ENCODE assay signal across 27 cellular contexts in the genomic region with DNA sequence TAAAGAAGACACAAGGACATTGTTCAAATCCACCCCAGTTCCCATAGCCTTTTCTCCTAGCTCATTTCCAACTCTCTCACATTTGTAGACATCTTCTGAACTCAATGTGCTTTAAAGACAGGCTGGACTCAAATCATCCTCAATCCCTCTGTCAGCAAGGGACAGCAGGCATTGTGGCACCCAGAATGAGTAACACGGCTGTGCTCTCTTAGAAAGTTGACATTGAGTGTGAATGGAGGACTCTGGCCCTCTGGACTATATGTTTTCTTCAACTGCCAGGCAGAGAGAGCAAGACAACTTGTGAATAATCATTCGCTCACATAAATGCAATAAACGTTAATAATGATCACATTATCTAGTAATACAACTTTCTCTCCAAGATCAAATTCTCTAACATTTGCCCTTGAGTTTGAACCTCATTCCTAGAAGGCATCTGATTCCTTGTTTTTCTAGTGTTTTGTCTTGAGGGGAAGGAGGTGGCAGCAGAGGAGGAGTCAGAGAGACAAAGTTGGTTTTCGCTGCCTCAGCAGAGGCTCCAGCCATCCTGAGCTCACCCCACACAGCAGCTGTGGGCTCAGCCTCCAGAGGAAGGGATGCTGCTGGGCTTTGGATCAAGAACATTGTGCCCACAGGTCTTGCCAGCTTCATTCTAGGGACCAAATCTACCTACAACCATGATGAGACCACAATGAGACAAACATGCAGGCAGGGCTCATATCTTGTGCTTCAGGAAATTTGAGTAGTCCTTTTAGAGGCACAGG.
A peak's percentile ranks its signal among the peaks of the same experiment; 100 is the strongest.
DNase-seq lines count a peak whose midpoint lies in the region; ATAC-seq, FAIRE-seq and TF ChIP-seq lines count a peak whose summit lies in the region.
"Had no signal": no experiment of that assay in that cellular context is flagged by ENCODE, and none has a peak within 500 bp of the region (broad histone marks: within the 10 kb centered on the region; RNA-seq: fewer than 3 reads in every experiment).

No MANE protein-coding gene starts in this region.

- H3K36me3 ChIP-seq in HEK293 (ENCODE audit: control insufficient read depth in 2 of 2, insufficient read depth in 1 of 2, low read length in 2 of 2) (no peaks in the 10 kb centered on the region), keratinocyte (ENCODE audit: control insufficient read depth in 2 of 2, extremely low read depth in 1 of 2, insufficient read depth in 2 of 2, low read length in 2 of 2) (peaks cover 17 to 46% of the 10 kb centered on the region in 2 experiments), gastrocnemius medialis (no peaks in the 10 kb centered on the region), H7 (replicated peaks; ENCODE audit: control insufficient read depth, insufficient read depth, low read length) (no peaks in the 10 kb centered on the region), brain microvascular endothelial cell (replicated peaks) (peaks cover 6% of the 10 kb centered on the region)
- H3K36me3 ChIP-seq: pancreas, suprapubic skin had no signal

- peaks cover 1% of the 10 kb centered on the region for H3K4me1 ChIP-seq in HEK293 (ENCODE audit: control insufficient read depth, insufficient read depth, low read length)
- H3K4me1 ChIP-seq in keratinocyte (ENCODE audit: control insufficient read depth, extremely low read depth, insufficient read depth, low read length) = peaks cover 87% of the 10 kb centered on the region
- peaks cover 83 to 90% of the 10 kb centered on the region in 2 donors for H3K4me1 ChIP-seq in gastrocnemius medialis

- peaks cover 40% of the 10 kb centered on the region for H3K9me1 ChIP-seq in keratinocyte (ENCODE audit: control insufficient read depth, extremely low read depth, insufficient read depth, low read length)

- intact Hi-C loops in gastrocnemius medialis (cut with DNase I; ENCODE audit: low total_unique reads) = no loop called here

- H2AFZ ChIP-seq in keratinocyte (ENCODE audit: control insufficient read depth, low read length) = no peak overlapping the region

- H3K4me2 ChIP-seq in keratinocyte (ENCODE audit: control insufficient read depth, extremely low read depth, insufficient read depth, low read depth, low read length) = no peak overlapping the region

- no peak overlapping the region for H3K9ac ChIP-seq in keratinocyte (ENCODE audit: control insufficient read depth, extremely low read depth, insufficient read depth, low read length)
- H3K9ac ChIP-seq: BLaER1 treated with 17β-estradiol and CSF1 and Interleukin-3, amounts not matched to agents 10 nM and 100 nM had no signal

- ATAC-seq in gastrocnemius medialis = no peak
- ATAC-seq: HCT116; left ventricle myocardium superior; pancreas; stimulated activated effector memory CD8-positive, alpha-beta T cell treated with anti-CD3 and anti-CD28 coated beads, Interleukin-12 subunit alpha, Interleukin-12 subunit beta, amount 100 ng/mL, for 72 hours had no signal

- no peak for TF ChIP-seq CTCF in HEK293 (tag by site-specific recombination; IDR thresholded peaks at IDR 0.05)
- no peak for TF ChIP-seq CTCF in VCaP (conservative IDR thresholded peaks at IDR 0.05)
- TF ChIP-seq CTCF in keratinocyte (optimal IDR thresholded peaks at IDR 0.05 in 1 of 3, IDR thresholded peaks at IDR 0.05 in 1 of 3, conservative IDR thresholded peaks at IDR 0.05 in 1 of 3; ENCODE audit: extremely low read depth in 1 of 3, insufficient read depth in 2 of 3, low read length in 3 of 3) = no peak
- TF ChIP-seq CTCF in gastrocnemius medialis (IDR thresholded peaks at IDR 0.05 in 4 of 5, conservative IDR thresholded peaks at IDR 0.05 in 1 of 5) = no peak
- no peak for TF ChIP-seq CTCF in brain microvascular endothelial cell (IDR thresholded peaks at IDR 0.05; ENCODE audit: low read depth, low read length, missing control alignments)

- POLR2A ChIA-PET in HEK293 (lab: Yijun Ruan, JAX) = no interaction called here

- no peak for FAIRE-seq in keratinocyte (lab: Jason Lieb, UNC)
- FAIRE-seq: pancreas had no signal

- no peaks in the 10 kb centered on the region for H3K27me3 ChIP-seq in keratinocyte (ENCODE audit: control insufficient read depth, extremely low read depth, insufficient read depth, low read length)
- no peaks in the 10 kb centered on the region for H3K27me3 ChIP-seq in gastrocnemius medialis
- no peaks in the 10 kb centered on the region for H3K27me3 ChIP-seq in H7 (ENCODE audit: control insufficient read depth, insufficient read depth, low read length)
- H3K27me3 ChIP-seq in brain microvascular endothelial cell (replicated peaks) = no peaks in the 10 kb centered on the region
- H3K27me3 ChIP-seq: BLaER1 treated with 17β-estradiol and CSF1 and Interleukin-3, amounts not matched to agents 10 nM and 100 nM; pancreas; suprapubic skin had no signal

- dilution Hi-C loops in keratinocyte (cut with MboI; ENCODE audit: extremely low pct_ligation_motif_present, low sequenced_read_pairs) = no loop called here

- H3K27ac ChIP-seq in HEK293 (ENCODE audit: extremely low read depth, low read depth, low read length) (no peak overlapping the region), VCaP (peak overlapping the region; percentile 99), keratinocyte (ENCODE audit: control insufficient read depth, insufficient read depth, low read length) (peak overlapping the region; percentile 41), gastrocnemius medialis (peak overlapping the region; percentile 84 to 90 (median 87)), brain microvascular endothelial cell (no peak overlapping the region)
- H3K27ac ChIP-seq: BLaER1 treated with 17β-estradiol and CSF1 and Interleukin-3, amounts not matched to agents 10 nM and 100 nM; pancreas; suprapubic skin had no signal

- CTCF ChIA-PET in HEK293 (lab: Yijun Ruan, JAX) = no interaction called here

- DNase-seq in keratinocyte (ENCODE audit: low read depth, low spot score) = no peak
- DNase-seq in gastrocnemius medialis = no peak
- DNase-seq in activated naive CD4-positive, alpha-beta T cell treated with Interleukin-2 at 50 U/mL for 16 hours = no peak
- no peak for DNase-seq in HCEC 1CT
- no peak for DNase-seq in H7
- no peak for DNase-seq in brain microvascular endothelial cell
- DNase-seq: activated CD4-positive, alpha-beta memory T cell treated with anti-CD3 and anti-CD28 coated beads for 36 hours; activated CD8-positive, alpha-beta memory T cell treated with anti-CD3 and anti-CD28 coated beads, Interleukin-2, amount 50 U/mL, for 4 hours; activated naive CD4-positive, alpha-beta T cell treated with anti-CD3 and anti-CD28 coated beads, Interleukin-2, amount 50 U/mL, for 16 hours; Caco-2; cortex of kidney; DMS79 treated with DMSO at 0.1 percent for 48 hours; endodermal cell; Kasumi-1; left ventricle myocardium superior; MV-4-11; NCI-H510A; pancreas; SHP77; stimulated activated CD4-positive, alpha-beta T cell treated with anti-CD3 and anti-CD28 coated beads, Interleukin-4, amount 100 ng/mL, for 24 hours; T1000 had no signal

- peaks cover 100% of the 10 kb centered on the region for H3K79me2 ChIP-seq in keratinocyte (ENCODE audit: control insufficient read depth, insufficient read depth, low read length)

- in situ Hi-C loops in gastrocnemius medialis (cut with MboI; ENCODE audit: low sequenced_read_pairs in 4 of 4) = no loop called here
- in situ Hi-C loops in brain microvascular endothelial cell (cut with HindIII; ENCODE audit: low pct_ligation_motif_present, low sequenced_read_pairs) = no loop called here

- H4K20me1 ChIP-seq in keratinocyte (ENCODE audit: control insufficient read depth, extremely low read depth, insufficient read depth, low read length) = peaks cover 97% of the 10 kb centered on the region

- H3K4me3 ChIP-seq in HEK293 (ENCODE audit: low read depth, low read length) = no peak overlapping the region
- no peak overlapping the region for H3K4me3 ChIP-seq in keratinocyte (ENCODE audit: control insufficient read depth in 2 of 3, extremely low read depth in 1 of 3, insufficient read depth in 2 of 3, low read depth in 1 of 3, low read length in 3 of 3)
- H3K4me3 ChIP-seq in gastrocnemius medialis = no peak overlapping the region
- H3K4me3 ChIP-seq in H7 (ENCODE audit: insufficient read depth, low read depth, low read length) = no peak overlapping the region
- no peak overlapping the region for H3K4me3 ChIP-seq in brain microvascular endothelial cell (ENCODE audit: low read depth, low read length)
- H3K4me3 ChIP-seq: BLaER1 treated with 17β-estradiol and CSF1 and Interleukin-3, amounts not matched to agents 10 nM and 100 nM; pancreas; suprapubic skin had no signal

- H3K9me3 ChIP-seq in HEK293 (ENCODE audit: control insufficient read depth, insufficient read depth, low read depth, low read length) (no peaks in the 10 kb centered on the region), keratinocyte (ENCODE audit: control insufficient read depth, low read depth, low read length) (no peaks in the 10 kb centered on the region), gastrocnemius medialis (no peaks in the 10 kb centered on the region)
- H3K9me3 ChIP-seq: BLaER1 treated with 17β-estradiol and CSF1 and Interleukin-3, amounts not matched to agents 10 nM and 100 nM; Caco-2; pancreas; suprapubic skin had no signal

- TF ChIP-seq POLR2A in gastrocnemius medialis (IDR thresholded peaks at IDR 0.05) = no peak

TF ChIP-seq in HEK293, 187 proteins besides CTCF, POLR2A, EP300 and RAD21:
- TF ChIP-seq ZNF140 (tag by site-specific recombination; IDR thresholded peaks at IDR 0.05) = no peak
- TF ChIP-seq ZNF394 (tag by site-specific recombination; IDR thresholded peaks at IDR 0.05; ENCODE audit: borderline replicate concordance) = no peak
- TF ChIP-seq, protein P1, sequence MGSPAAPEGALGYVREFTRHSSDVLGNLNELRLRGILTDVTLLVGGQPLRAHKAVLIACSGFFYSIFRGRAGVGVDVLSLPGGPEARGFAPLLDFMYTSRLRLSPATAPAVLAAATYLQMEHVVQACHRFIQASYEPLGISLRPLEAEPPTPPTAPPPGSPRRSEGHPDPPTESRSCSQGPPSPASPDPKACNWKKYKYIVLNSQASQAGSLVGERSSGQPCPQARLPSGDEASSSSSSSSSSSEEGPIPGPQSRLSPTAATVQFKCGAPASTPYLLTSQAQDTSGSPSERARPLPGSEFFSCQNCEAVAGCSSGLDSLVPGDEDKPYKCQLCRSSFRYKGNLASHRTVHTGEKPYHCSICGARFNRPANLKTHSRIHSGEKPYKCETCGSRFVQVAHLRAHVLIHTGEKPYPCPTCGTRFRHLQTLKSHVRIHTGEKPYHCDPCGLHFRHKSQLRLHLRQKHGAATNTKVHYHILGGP (tag by site-specific recombination; IDR thresholded peaks at IDR 0.05) = 0 out of 2 replicates have a peak, but pooled peaks have one; percentile 16
- TF ChIP-seq ZNF677 (tag by site-specific recombination; IDR thresholded peaks at IDR 0.05) = no peak
- no peak for TF ChIP-seq ZSCAN30 (tag by site-specific recombination; IDR thresholded peaks at IDR 0.05)

Comparison
In these comparisons a context has a peak if more than half of its experiments do, and no peak if none do; other contexts are left out.
1. H3K27ac ChIP-seq: peak in VCaP (single experiment), keratinocyte (single experiment) and gastrocnemius medialis (4 of 4); none in HEK293 (single experiment) and brain microvascular endothelial cell (single experiment).